In the genomic region with DNA sequence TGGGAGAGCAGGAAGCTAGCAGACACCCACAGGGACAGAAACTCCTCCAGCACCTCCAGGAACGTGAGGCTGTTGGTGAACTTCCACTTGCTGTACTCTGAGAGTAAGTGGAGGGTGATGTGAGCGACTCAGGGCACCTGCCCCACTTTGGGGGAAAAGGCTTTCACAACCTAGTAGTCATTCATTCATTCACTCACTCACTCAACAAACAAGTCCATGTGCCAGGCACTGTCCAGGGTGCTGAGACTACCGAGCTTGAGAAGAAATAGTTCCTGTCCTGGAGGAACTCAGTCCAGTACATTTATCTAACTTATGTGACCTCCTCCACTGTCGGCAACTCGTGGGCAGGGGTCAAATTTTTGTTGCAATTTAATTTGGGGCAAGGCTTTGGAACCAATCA, we compare ENCODE assay signal across 14 cellular contexts. TPM values are rescaled to one million over a fixed set of nuclear protein-coding genes. Genes with fewer than 3 reads are reported as not detected.
A peak's percentile ranks its signal among the peaks of the same experiment; 100 is the strongest.
DNase-seq lines count a peak whose midpoint lies in the region; ATAC-seq and TF ChIP-seq lines count a peak whose summit lies in the region.
"Had no signal": no experiment of that assay in that cellular context is flagged by ENCODE, and none has a peak within 500 bp of the region (broad histone marks: within the 10 kb centered on the region; RNA-seq: fewer than 3 reads in every experiment).

No MANE protein-coding gene starts in this region.

- no peak overlapping the region for H3K9ac ChIP-seq in adipocyte (ENCODE audit: low read length)

- H3K36me3 ChIP-seq in MG63 = no peaks in the 10 kb centered on the region
- H3K36me3 ChIP-seq in adipocyte (ENCODE audit: control insufficient read depth, insufficient read depth, low read length, severe bottlenecking) = no peaks in the 10 kb centered on the region
- H3K36me3 ChIP-seq: left lung, thoracic aorta had no signal

- no peak for ATAC-seq in HG02870 (IDR thresholded peaks at IDR 0.05; ENCODE audit: unreplicated experiment)
- ATAC-seq: left lung, Panc1 had no signal

- H3K4me3 ChIP-seq in MG63 (no peak overlapping the region), adipocyte (ENCODE audit: low read length) (no peak overlapping the region), dorsolateral prefrontal cortex (no peak overlapping the region)
- H3K4me3 ChIP-seq: left lung, thoracic aorta had no signal

- H3K27ac ChIP-seq in dorsolateral prefrontal cortex = no peak overlapping the region
- H3K27ac ChIP-seq: left lung, thoracic aorta had no signal

- no peak for TF ChIP-seq CTCF in dorsolateral prefrontal cortex (IDR thresholded peaks at IDR 0.05 in 54 of 56, conservative IDR thresholded peaks at IDR 0.05 in 2 of 56; ENCODE audit: low read depth in 1 of 56, partially characterized antibody in 56 of 56)

- DNase-seq in ELR (ENCODE audit: low read depth) = peak; percentile 16
- DNase-seq in MG63 = peak; percentile 13
- DNase-seq in adipocyte (ENCODE audit: low read depth) = peak; percentile 26
- DNase-seq in islet precursor cell = peak; percentile 77
- no peak for DNase-seq in Ammon's horn (ENCODE audit: low spot score)
- no peak for DNase-seq in NCI-H1105 treated with DMSO at 0.1 percent for 48 hours (lab: John Stamatoyannopoulos, UW)
- DNase-seq in dorsolateral prefrontal cortex = no peak
- DNase-seq: amygdala; effector CD4-positive, alpha-beta T cell; left lung; NCI-H2171 treated with DMSO at 0.1 percent for 48 hours had no signal

- no peaks in the 10 kb centered on the region for H3K4me1 ChIP-seq in adipocyte (ENCODE audit: control insufficient read depth, insufficient read depth, low read length)
- H3K4me1 ChIP-seq: left lung had no signal

- H3K9me3 ChIP-seq in MG63 = no peaks in the 10 kb centered on the region
- no peaks in the 10 kb centered on the region for H3K9me3 ChIP-seq in adipocyte (ENCODE audit: control insufficient read depth, low read length)
- H3K9me3 ChIP-seq: left lung, thoracic aorta had no signal

- H3K27me3 ChIP-seq in MG63 = no peaks in the 10 kb centered on the region
- peaks cover 30% of the 10 kb centered on the region for H3K27me3 ChIP-seq in adipocyte (replicated peaks; ENCODE audit: control insufficient read depth, insufficient read depth, low read length)
- H3K27me3 ChIP-seq in dorsolateral prefrontal cortex = no peaks in the 10 kb centered on the region
- H3K27me3 ChIP-seq: left lung had no signal

- intact Hi-C loops in dorsolateral prefrontal cortex (cut with DNase I) = loop anchor here in 1 of 2 donors (10.0 kb wide), 1 partner anchor 227 kb away; no protein-coding TSS in a partner anchor

RNA-seq across cellular contexts. Expression of gene LGALS9, which starts 26.6 kb away (rescaled TPM):
- 1.2 and 1.8 TPM in 2 replicates for total RNA-seq in MG63 (2014; rRNA removed; shearing (Covaris generic); ENCODE audit: low replicate concordance)
- 10 to 100 TPM in 112 of 120 experiments, 1 to 10 TPM in 8; 6.8 to 52.7 (median 20.4) TPM for total RNA-seq in dorsolateral prefrontal cortex

Comparison
In these comparisons a context has a peak if more than half of its experiments do, and no peak if none do; other contexts are left out.
1. DNase-seq: peak in ELR (single experiment), MG63 (single experiment), adipocyte (single experiment) and islet precursor cell (single experiment); none in Ammon's horn (single experiment), NCI-H1105 treated with DMSO at 0.1 percent for 48 hours (single experiment) and dorsolateral prefrontal cortex (0 of 10).